Comparison of ENCODE assay signal across 8 cellular contexts in the genomic region with DNA sequence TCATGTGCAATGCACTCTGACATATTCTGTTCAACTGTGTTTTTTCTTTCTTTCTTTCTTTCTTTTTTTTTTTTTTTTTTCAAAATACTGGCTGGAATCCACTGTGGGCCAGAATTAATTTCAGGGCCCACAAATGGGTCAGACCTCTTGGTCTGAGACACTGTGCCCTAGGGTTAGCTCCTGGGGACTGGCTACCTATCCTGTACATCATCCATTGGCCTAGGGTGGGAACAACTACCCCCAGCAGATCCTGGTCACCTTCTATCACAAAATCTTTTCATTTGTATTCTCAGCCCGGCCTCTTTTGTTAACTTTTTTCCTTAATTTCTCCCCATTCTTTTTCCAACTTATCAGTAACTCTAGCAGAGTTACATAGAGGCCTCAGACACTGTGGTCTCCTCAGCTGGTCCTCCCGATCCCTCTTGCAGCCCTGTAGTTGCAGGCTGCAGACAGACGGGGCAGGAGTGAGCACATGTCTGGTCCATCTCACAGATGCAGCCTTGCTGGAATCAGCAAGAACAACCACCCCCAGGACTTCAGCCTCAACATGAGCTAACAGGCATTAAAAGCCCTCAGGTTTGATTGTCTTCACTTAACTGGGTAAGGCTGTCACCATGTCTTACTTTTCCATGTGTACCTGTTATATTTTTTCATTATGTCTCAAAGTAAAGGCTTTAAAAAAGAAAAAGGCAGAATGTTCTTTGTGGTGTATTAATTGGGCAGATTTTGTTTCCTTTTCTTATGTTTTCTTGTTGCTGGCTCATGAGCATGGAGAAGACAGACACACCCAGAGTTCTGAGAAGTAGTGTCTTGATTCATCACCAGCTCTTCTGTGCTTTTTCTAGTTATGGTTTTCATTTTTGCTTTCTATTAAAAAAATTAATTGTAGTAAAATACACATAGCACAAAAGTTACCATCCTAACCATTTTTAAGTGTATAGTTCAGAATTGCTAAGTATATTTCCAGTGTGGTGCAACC. TPM values are rescaled to one million over a fixed set of nuclear protein-coding genes. Genes with fewer than 3 reads are reported as not detected.
DNase-seq lines count a peak whose midpoint lies in the region; ATAC-seq and TF ChIP-seq lines count a peak whose summit lies in the region.

No MANE protein-coding gene starts in this region.

- CTCF ChIA-PET in Calu3 (lab: Charles Lee): interaction anchor here (1.1 kb wide), 1 partner anchor 114 kb away, joined by 4 read pairs; no protein-coding TSS in a partner anchor
- CTCF ChIA-PET in PC-9 (lab: Charles Lee): interaction anchor here (0.9 kb wide), 1 partner anchor 15 kb away, joined by 7 read pairs; no protein-coding TSS in a partner anchor

- H3K27me3 ChIP-seq in PC-9 (ENCODE audit: insufficient read depth, low read depth): no peaks in the 10 kb centered on the region
- no peaks in the 10 kb centered on the region for H3K27me3 ChIP-seq in psoas muscle (ENCODE audit: insufficient read depth in 3 of 3, low read length in 2 of 3)

- no peaks in the 10 kb centered on the region for H3K36me3 Mint-ChIP-seq in Calu3 (ENCODE audit: insufficient read depth, unreplicated experiment)
- H3K36me3 Mint-ChIP-seq in activated T-helper 1 cell treated with anti-CD3 and anti-CD28 coated beads, Interleukin-12 subunit alpha, Interleukin-12 subunit beta, Interleukin-2, Interleukin-4 antibody, amounts not matched to agents 30 ng/mL and 10 ng/mL and 1 ng/mL, durations not matched to agents 14 hours and 24 hours and 36 hours (ENCODE audit: low read depth): peaks cover 1% of the 10 kb centered on the region

- no peaks in the 10 kb centered on the region for H3K9me2 ChIP-seq in PC-9 (ENCODE audit: insufficient read depth)

- ATAC-seq in GM19438 (IDR thresholded peaks at IDR 0.05; ENCODE audit: low read depth, unreplicated experiment) (peak; percentile 96), HG03439 (IDR thresholded peaks at IDR 0.05; ENCODE audit: unreplicated experiment) (peak; percentile 90), psoas muscle (peak; percentile 73 to 88 (median 84))

- DNase-seq in Calu3 (peak; percentile 49), PC-9 (peak in 1 of 2 experiments; percentile 17), germinal center (ENCODE audit: low spot score) (peak; percentile 79), psoas muscle (peak; percentile 57 to 67), posterior vena cava (ENCODE audit: low spot score) (no peak)
- DNase-seq in activated T-helper 1 cell treated with anti-CD3 and anti-CD28 coated beads, Interleukin-12 subunit alpha, Interleukin-12 subunit beta, Interleukin-2, Interleukin-4 antibody, amounts not matched to agents 30 ng/mL and 10 ng/mL and 1 ng/mL, durations not matched to agents 14 hours and 24 hours and 36 hours (ENCODE audit: low spot score): peak; percentile 43

- H3K27ac ChIP-seq in PC-9 (no peak overlapping the region), psoas muscle (peak overlapping the region; percentile 91)

- WGBS in psoas muscle, 3 donors: 36 to 54% (median 52%) methylated on average over 3 of the region's 3 CpGs

- POLR2A ChIA-PET in PC-9 (lab: Charles Lee; ENCODE audit: unreplicated experiment): no interaction called here

- H3K27me3 Mint-ChIP-seq in Calu3 (ENCODE audit: unreplicated experiment): no peaks in the 10 kb centered on the region
- H3K27me3 Mint-ChIP-seq in activated T-helper 1 cell treated with anti-CD3 and anti-CD28 coated beads, Interleukin-12 subunit alpha, Interleukin-12 subunit beta, Interleukin-2, Interleukin-4 antibody, amounts not matched to agents 30 ng/mL and 10 ng/mL and 1 ng/mL, durations not matched to agents 14 hours and 24 hours and 36 hours (ENCODE audit: insufficient read depth): no peaks in the 10 kb centered on the region

- H3K4me3 ChIP-seq in PC-9: no peak overlapping the region
- no peak overlapping the region for H3K4me3 ChIP-seq in psoas muscle

- H3K4me1 Mint-ChIP-seq in Calu3 (ENCODE audit: low read depth, unreplicated experiment): no peaks in the 10 kb centered on the region
- H3K4me1 Mint-ChIP-seq in activated T-helper 1 cell treated with anti-CD3 and anti-CD28 coated beads, Interleukin-12 subunit alpha, Interleukin-12 subunit beta, Interleukin-2, Interleukin-4 antibody, amounts not matched to agents 30 ng/mL and 10 ng/mL and 1 ng/mL, durations not matched to agents 14 hours and 24 hours and 36 hours (ENCODE audit: low read depth): peaks cover 44% of the 10 kb centered on the region

- H3K36me3 ChIP-seq in PC-9 (ENCODE audit: low read depth): no peaks in the 10 kb centered on the region
- H3K36me3 ChIP-seq in psoas muscle (ENCODE audit: insufficient read depth in 1 of 2, low read depth in 1 of 2): peaks cover 0 to 70% of the 10 kb centered on the region in 2 donors

- no peaks in the 10 kb centered on the region for H3F3A ChIP-seq in PC-9 (ENCODE audit: insufficient read depth, low read depth)

- H3K4me1 ChIP-seq in PC-9 (replicated peaks; ENCODE audit: insufficient read depth): peaks cover 10% of the 10 kb centered on the region
- H3K4me1 ChIP-seq in psoas muscle: peaks cover 31% of the 10 kb centered on the region

- H3K9me3 ChIP-seq in PC-9 (ENCODE audit: insufficient read depth, low read depth) (no peaks in the 10 kb centered on the region), psoas muscle (no peaks in the 10 kb centered on the region)

- no peak overlapping the region for H3K27ac Mint-ChIP-seq in Calu3 (ENCODE audit: unreplicated experiment)
- H3K27ac Mint-ChIP-seq in activated T-helper 1 cell treated with anti-CD3 and anti-CD28 coated beads, Interleukin-12 subunit alpha, Interleukin-12 subunit beta, Interleukin-2, Interleukin-4 antibody, amounts not matched to agents 30 ng/mL and 10 ng/mL and 1 ng/mL, durations not matched to agents 14 hours and 24 hours and 36 hours: peak overlapping the region; percentile 91

- TF ChIP-seq CTCF in Calu3 (IDR thresholded peaks at IDR 0.05; ENCODE audit: unreplicated experiment) (peak; percentile 37), PC-9 (conservative IDR thresholded peaks at IDR 0.05) (peak; percentile 77), psoas muscle (IDR thresholded peaks at IDR 0.05) (peak; percentile 65)

- no peak overlapping the region for H3K4me3 Mint-ChIP-seq in Calu3 (ENCODE audit: low read depth, unreplicated experiment)
- peak overlapping the region; percentile 61 for H3K4me3 Mint-ChIP-seq in activated T-helper 1 cell treated with anti-CD3 and anti-CD28 coated beads, Interleukin-12 subunit alpha, Interleukin-12 subunit beta, Interleukin-2, Interleukin-4 antibody, amounts not matched to agents 30 ng/mL and 10 ng/mL and 1 ng/mL, durations not matched to agents 14 hours and 24 hours and 36 hours

- no peaks in the 10 kb centered on the region for H4K20me1 ChIP-seq in PC-9 (ENCODE audit: insufficient read depth)

- no peak overlapping the region for H3K4me2 ChIP-seq in PC-9

- intact Hi-C loops in Calu3 (cut with micrococcal nuclease; ENCODE audit: unreplicated experiment): no loop called here
- intact Hi-C loops in PC-9 (cut with micrococcal nuclease; ENCODE audit: unreplicated experiment): no loop called here
- intact Hi-C loops in activated T-helper 1 cell treated with anti-CD3 and anti-CD28 coated beads, Interleukin-12 subunit alpha, Interleukin-12 subunit beta, Interleukin-2, Interleukin-4 antibody, amounts not matched to agents 30 ng/mL and 10 ng/mL and 1 ng/mL, durations not matched to agents 14 hours and 24 hours and 36 hours (cut with micrococcal nuclease): loop anchor here (1.0 kb wide), 1 partner anchor 73 kb away; no protein-coding TSS in a partner anchor
- intact Hi-C loops in psoas muscle (cut with DNase I): no loop called here
- intact Hi-C loops in posterior vena cava (cut with DNase I): no loop called here

- H3K79me2 ChIP-seq in PC-9 (ENCODE audit: low read depth): no peaks in the 10 kb centered on the region

- BruUV-seq in Calu3 (replicated peaks; lab: Mats Ljungman, UMichigan): no TSS peak
- BruUV-seq in PC-9 (replicated peaks; lab: Mats Ljungman, UMichigan): no TSS peak

- no peak overlapping the region for H2AFZ ChIP-seq in PC-9

- no peaks in the 10 kb centered on the region for H3K9me3 Mint-ChIP-seq in Calu3 (ENCODE audit: low read depth, unreplicated experiment)
- no peaks in the 10 kb centered on the region for H3K9me3 Mint-ChIP-seq in activated T-helper 1 cell treated with anti-CD3 and anti-CD28 coated beads, Interleukin-12 subunit alpha, Interleukin-12 subunit beta, Interleukin-2, Interleukin-4 antibody, amounts not matched to agents 30 ng/mL and 10 ng/mL and 1 ng/mL, durations not matched to agents 14 hours and 24 hours and 36 hours

RNA-seq across cellular contexts. Expression of a gene that starts 41.2 kb away (rescaled TPM):
- total RNA-seq in Calu3 (2022): 0.07 TPM in 1 of 2 replicates, not detected in the other
- 0.09 TPM in 1 of 2 replicates, not detected in the other for total RNA-seq in PC-9 (2021)
- 0.08 TPM in 1 of 2 replicates, not detected in the other for total RNA-seq in activated T-helper 1 cell treated with anti-CD3 and anti-CD28 coated beads, Interleukin-12 subunit alpha, Interleukin-12 subunit beta, Interleukin-2, Interleukin-4 antibody, amounts not matched to agents 30 ng/mL and 10 ng/mL and 1 ng/mL, durations not matched to agents 14 hours and 24 hours and 36 hours
- 100 to 1,000 TPM; 128 to 230 (median 158) TPM for total RNA-seq in psoas muscle
- polyA plus RNA-seq in psoas muscle: 10 to 100 TPM in 2 of 3 donors, 1 to 10 TPM in 1; 1.8 to 40.7 (median 32.1) TPM
- 1 to 10 TPM; 1.1 to 1.7 TPM for total RNA-seq in posterior vena cava

Comparison
In these comparisons a context has a peak if more than half of its experiments do, and no peak if none do; other contexts are left out.
1. RNA of a gene that starts 41.2 kb away (total RNA-seq): 128 to 230 TPM in psoas muscle; 1.1 to 1.7 TPM in posterior vena cava, 0.09 TPM in PC-9, 0.08 TPM in activated T-helper 1 cell treated with anti-CD3 and anti-CD28 coated beads, Interleukin-12 subunit alpha, Interleukin-12 subunit beta, Interleukin-2, Interleukin-4 antibody, amounts not matched to agents 30 ng/mL and 10 ng/mL and 1 ng/mL, durations not matched to agents 14 hours and 24 hours and 36 hours and 0.07 TPM in Calu3; every median in the first group is over 10 times any median in the second.
2. Peak in every context shown above with its lines, with median percentiles within 50 percentile points of each other: CTCF ChIP-seq and ATAC-seq.